Comparison of ENCODE assay signal across 9 cellular contexts in genomic region chr5:172420215-172420934, GRCh38. TPM values are rescaled to one million over a fixed set of nuclear protein-coding genes. Genes with fewer than 3 reads are reported as not detected.
DNase-seq lines count a peak whose midpoint lies in the region; ATAC-seq, FAIRE-seq and TF ChIP-seq lines count a peak whose summit lies in the region.
"Had no signal": no experiment of that assay in that cellular context is flagged by ENCODE, and none has a peak within 500 bp of the region (broad histone marks: within the 10 kb centered on the region; RNA-seq: fewer than 3 reads in every experiment).

No MANE protein-coding gene starts in this region.

- no peak for TF ChIP-seq CTCF in bronchial epithelial cell (IDR thresholded peaks at IDR 0.05; ENCODE audit: insufficient read depth, low read length, severe bottlenecking)
- TF ChIP-seq CTCF in left lung (IDR thresholded peaks at IDR 0.05) = no peak
- TF ChIP-seq CTCF in thoracic aorta (IDR thresholded peaks at IDR 0.05) = no peak

- H3K27me3 ChIP-seq in bronchial epithelial cell (ENCODE audit: control insufficient read depth, insufficient read depth, low read length) (no peaks in the 10 kb centered on the region), left lung (no peaks in the 10 kb centered on the region), thoracic aorta (replicated peaks; ENCODE audit: insufficient read depth) (no peaks in the 10 kb centered on the region)

- ATAC-seq in left lung (peak; percentile 79), thoracic aorta (ENCODE audit: insufficient number of reproducible peaks, low FRiP score, low read depth) (peak; percentile 77)

- peak overlapping the region; percentile 78 to 85 for H3K27ac ChIP-seq in left lung
- H3K27ac ChIP-seq in thoracic aorta = peak overlapping the region; percentile 74 to 76
- H3K27ac ChIP-seq: KMS-11 had no signal

- DNase-seq in ELR (ENCODE audit: low read depth) (peak; percentile 82), NCI-H1694 (lab: John Stamatoyannopoulos, UW) (peak; percentile 29), bronchial epithelial cell (ENCODE audit: low read depth) (peak; percentile 99), left lung (peak in 1 of 2 donors; percentile 73), thoracic aorta (ENCODE audit: low spot score) (peak; percentile 47), NCI-H1436 treated with DMSO at 0.1 percent for 48 hours (lab: John Stamatoyannopoulos, UW) (no peak), activated gamma-delta T cell (lab: John Stamatoyannopoulos, UW) (no peak)
- no peak for DNase-seq in effector CD4-positive, alpha-beta T cell

- H3K4me3 ChIP-seq in bronchial epithelial cell (ENCODE audit: low read depth, low read length) (peak overlapping the region; percentile 21), left lung (no peak overlapping the region), thoracic aorta (no peak overlapping the region)

- peaks cover 3% of the 10 kb centered on the region for H3K36me3 ChIP-seq in bronchial epithelial cell (ENCODE audit: control insufficient read depth, insufficient read depth, low read length)
- H3K36me3 ChIP-seq in left lung = peaks cover 0 to 11% of the 10 kb centered on the region in 2 donors
- H3K36me3 ChIP-seq in thoracic aorta = peaks cover 7% of the 10 kb centered on the region

- intact Hi-C loops in left lung (cut with DNase I) = no loop called here

- H3K9me3 ChIP-seq in left lung = no peaks in the 10 kb centered on the region
- H3K9me3 ChIP-seq in thoracic aorta = no peaks in the 10 kb centered on the region

- peak; percentile 97 for FAIRE-seq in bronchial epithelial cell (lab: Jason Lieb, UNC)

- peaks cover 41 to 67% of the 10 kb centered on the region in 2 donors for H3K4me1 ChIP-seq in left lung
- peaks cover 31 to 51% of the 10 kb centered on the region in 2 donors for H3K4me1 ChIP-seq in thoracic aorta (ENCODE audit: control insufficient read depth in 1 of 2, low read depth in 2 of 2)

RNA-seq across cellular contexts. Expression of gene SH3PXD2B, which starts 34.0 kb away (rescaled TPM):
- total RNA-seq in bronchial epithelial cell (10.0 and 15.1 TPM in 2 replicates), left lung (10 to 100 TPM; 50.7 to 57.5 TPM), thoracic aorta (10 to 100 TPM; 31.4 to 42.0 TPM)

Comparison
In these comparisons a context has a peak if more than half of its experiments do, and no peak if none do; other contexts are left out.
1. DNase-seq: peak in ELR (single experiment), NCI-H1694 (single experiment), bronchial epithelial cell (single experiment) and thoracic aorta (single experiment); none in effector CD4-positive, alpha-beta T cell (single experiment), NCI-H1436 treated with DMSO at 0.1 percent for 48 hours (single experiment) and activated gamma-delta T cell (single experiment).